ENCODE assay signal across 1 cellular context in the genomic region with DNA sequence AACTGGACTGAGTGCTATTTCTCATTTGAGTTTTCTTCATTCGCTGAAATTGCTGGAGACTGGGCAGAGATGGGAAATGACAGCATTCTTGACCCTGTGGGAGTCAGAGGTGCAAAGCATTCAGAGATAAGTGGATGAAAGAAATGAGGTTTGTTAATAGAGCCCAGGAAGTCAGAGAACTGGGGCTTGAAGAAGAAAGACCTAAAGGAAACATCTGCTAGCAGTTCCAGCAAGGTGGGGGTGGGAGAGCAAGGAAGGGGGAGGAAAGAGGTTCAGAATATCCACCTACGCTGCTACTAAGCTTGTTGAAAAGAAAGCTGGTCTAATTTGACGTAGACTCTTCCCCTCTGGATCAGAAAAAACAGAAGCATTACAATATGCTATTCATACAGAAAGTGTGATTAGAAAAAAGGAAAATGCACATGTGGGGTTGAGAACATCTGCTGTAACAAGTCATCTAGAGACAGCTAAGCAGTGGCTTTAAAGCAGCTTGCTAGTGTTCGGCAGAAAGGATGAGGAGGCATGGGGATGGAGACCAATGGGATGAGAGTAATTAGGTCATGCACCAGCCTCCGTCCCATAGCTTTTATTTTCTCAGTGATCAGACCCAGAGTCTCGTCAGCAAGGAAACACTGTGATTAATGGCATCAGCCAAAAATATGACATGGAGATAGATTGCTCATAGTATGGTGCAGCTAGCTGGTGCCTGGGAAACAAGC.
TF ChIP-seq lines count a peak whose summit lies in the region.

No MANE protein-coding gene starts in this region.

TF ChIP-seq in WTC11, 78 proteins besides CTCF, POLR2A, EP300 and RAD21 (continued from another document):
- TF ChIP-seq HMGXB4 (CRISPR knock-in tag; IDR thresholded peaks at IDR 0.05) (no peak), ZNF263 (CRISPR knock-in tag; IDR thresholded peaks at IDR 0.05; ENCODE audit: low read depth) (no peak)
